12 cellular contexts compared by ENCODE assay signal in the genomic region with DNA sequence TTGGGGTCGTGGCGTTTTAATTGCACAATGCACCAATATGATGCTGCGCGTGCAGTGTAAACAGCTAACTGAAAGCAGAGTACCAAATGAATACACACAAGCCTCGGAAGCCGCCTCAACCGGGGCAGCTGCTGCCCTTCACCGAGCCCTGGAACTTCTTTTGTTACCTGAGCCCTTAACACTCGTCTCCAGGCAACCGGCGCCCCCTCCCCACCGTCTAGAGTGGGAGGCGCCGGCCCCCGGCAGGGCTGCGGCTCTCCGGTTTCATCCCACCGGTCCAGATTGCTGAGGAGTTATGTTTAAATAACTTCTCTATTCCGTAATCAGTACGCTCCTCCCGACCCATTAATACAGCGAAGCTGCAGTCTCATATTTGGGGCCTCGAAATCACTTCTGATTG.
DNase-seq lines count a peak whose midpoint lies in the region; ATAC-seq and TF ChIP-seq lines count a peak whose summit lies in the region.
"Had no signal": no experiment of that assay in that cellular context is flagged by ENCODE, and none has a peak within 500 bp of the region (broad histone marks: within the 10 kb centered on the region; RNA-seq: fewer than 3 reads in every experiment).

No MANE protein-coding gene starts in this region.

- intact Hi-C loops in aorta (cut with DNase I), result no loop called here

- H3K4me1 ChIP-seq in tibial nerve (no peaks in the 10 kb centered on the region), aorta (ENCODE audit: control insufficient read depth in 1 of 2, insufficient read depth in 2 of 2, low read length in 2 of 2) (no peaks in the 10 kb centered on the region)

- peaks cover 13% of the 10 kb centered on the region for H3K4me1 Mint-ChIP-seq in endothelial cell (ENCODE audit: unreplicated experiment)

- TF ChIP-seq POLR2A in tibial nerve (IDR thresholded peaks at IDR 0.05), result no peak

- H3K4me3 Mint-ChIP-seq in endothelial cell (ENCODE audit: unreplicated experiment), result no peak overlapping the region
- H3K4me3 Mint-ChIP-seq: stimulated activated memory B cell treated with anti-CD40 and anti-IgM and Interleukin-4, amounts not matched to agents 10 μg/mL and 1 μg/mL and 100 μg/mL, for 72 hours had no signal

- DNase-seq in NCI-H128 (lab: John Stamatoyannopoulos, UW; ENCODE audit: unreplicated experiment) (peak; percentile 88), NCI-H2227 (lab: John Stamatoyannopoulos, UW; ENCODE audit: unreplicated experiment) (peak; percentile 83), endothelial cell (ENCODE audit: low spot score) (peak; percentile 3), retina (peak; percentile 48), tibial nerve (ENCODE audit: low spot score in 2 of 2) (no peak), aorta (no peak)
- no peak for DNase-seq in activated T-cell treated with anti-CD3 and anti-CD28 coated beads, Interleukin-2, amount 50 U/mL, for 48 hours
- DNase-seq: activated effector memory CD4-positive, alpha-beta T cell treated with Interleukin-2 at 50 U/mL for 16 hours; caudate nucleus; naive thymus-derived CD8-positive, alpha-beta T cell had no signal

- no peak overlapping the region for H3K27ac Mint-ChIP-seq in endothelial cell (ENCODE audit: unreplicated experiment)
- H3K27ac Mint-ChIP-seq: stimulated activated memory B cell treated with anti-CD40 and anti-IgM and Interleukin-4, amounts not matched to agents 10 μg/mL and 1 μg/mL and 100 μg/mL, for 72 hours had no signal

- H3K27me3 Mint-ChIP-seq in endothelial cell (ENCODE audit: unreplicated experiment), result no peaks in the 10 kb centered on the region

- ATAC-seq in HG02588 (IDR thresholded peaks at IDR 0.05; ENCODE audit: unreplicated experiment) (no peak), aorta (ENCODE audit: low FRiP score) (no peak)
- ATAC-seq: naive thymus-derived CD8-positive, alpha-beta T cell; stimulated activated memory B cell treated with anti-CD40 and anti-IgM and Interleukin-4, amounts not matched to agents 10 μg/mL and 1 μg/mL and 100 μg/mL, for 72 hours had no signal

- H3K27me3 ChIP-seq in tibial nerve (peaks cover 0 to 25% of the 10 kb centered on the region in 2 donors), aorta (ENCODE audit: control insufficient read depth in 1 of 2, insufficient read depth in 2 of 2, low read length in 1 of 2) (no peaks in the 10 kb centered on the region)

- no peak for TF ChIP-seq EP300 in tibial nerve (IDR thresholded peaks at IDR 0.05)

- H3K36me3 Mint-ChIP-seq in endothelial cell (ENCODE audit: low read depth, unreplicated experiment), result no peaks in the 10 kb centered on the region
- H3K36me3 Mint-ChIP-seq: stimulated activated memory B cell treated with anti-CD40 and anti-IgM and Interleukin-4, amounts not matched to agents 10 μg/mL and 1 μg/mL and 100 μg/mL, for 72 hours had no signal

- WGBS in tibial nerve, 2 donors, result 17 to 22% methylated on average over 15 to 23 of the region's 23 CpGs
- WGBS in aorta, 2 donors, result 25 to 36% methylated on average over 23 of the region's 23 CpGs

- peak overlapping the region in 1 of 4 donors; percentile 25 for H3K4me3 ChIP-seq in tibial nerve
- no peak overlapping the region for H3K4me3 ChIP-seq in aorta (ENCODE audit: low read length in 2 of 2)

- H3K36me3 ChIP-seq in tibial nerve (no peaks in the 10 kb centered on the region), aorta (ENCODE audit: control insufficient read depth in 1 of 2, insufficient read depth in 2 of 2, low read length in 1 of 2) (no peaks in the 10 kb centered on the region)

- H3K27ac ChIP-seq in tibial nerve, result no peak overlapping the region
- H3K27ac ChIP-seq in aorta (ENCODE audit: low read depth in 1 of 2, low read length in 2 of 2), result no peak overlapping the region

- no peaks in the 10 kb centered on the region for H3K9me3 ChIP-seq in tibial nerve
- no peaks in the 10 kb centered on the region for H3K9me3 ChIP-seq in aorta (ENCODE audit: control insufficient read depth, low read length)

- no peak for TF ChIP-seq CTCF in endothelial cell (IDR thresholded peaks at IDR 0.05; ENCODE audit: unreplicated experiment)
- no peak for TF ChIP-seq CTCF in tibial nerve (IDR thresholded peaks at IDR 0.05)

- H3K9me3 Mint-ChIP-seq in endothelial cell (ENCODE audit: unreplicated experiment), result no peaks in the 10 kb centered on the region
- H3K9me3 Mint-ChIP-seq: stimulated activated memory B cell treated with anti-CD40 and anti-IgM and Interleukin-4, amounts not matched to agents 10 μg/mL and 1 μg/mL and 100 μg/mL, for 72 hours had no signal

Comparison
In these comparisons a context has a peak if more than half of its experiments do, and no peak if none do; other contexts are left out.
1. DNase-seq: peak in NCI-H128 (single experiment), NCI-H2227 (single experiment), endothelial cell (single experiment) and retina (single experiment); none in activated T-cell treated with anti-CD3 and anti-CD28 coated beads, Interleukin-2, amount 50 U/mL, for 48 hours (0 of 2), tibial nerve (0 of 2) and aorta (0 of 2).